Comparison of ENCODE assay signal across 2 cellular contexts in genomic region chr6:108175176-108175591, GRCh38.
A peak's percentile ranks its signal among the peaks of the same experiment; 100 is the strongest.
TF ChIP-seq lines count a peak whose summit lies in the region.

No MANE protein-coding gene starts in this region.

TF ChIP-seq in HepG2, 621 proteins besides CTCF, POLR2A, EP300 and RAD21:
- no peak for TF ChIP-seq HMGXB3 (CRISPR knock-in tag; IDR thresholded peaks at IDR 0.05; ENCODE audit: borderline replicate concordance)
- 0 out of 2 replicates have a peak, but pooled peaks have one; percentile 9 for TF ChIP-seq ZNF609 (CRISPR knock-in tag; IDR thresholded peaks at IDR 0.05; ENCODE audit: borderline replicate concordance)
- TF ChIP-seq TOPORS (CRISPR knock-in tag; IDR thresholded peaks at IDR 0.05), result no peak
- no peak for TF ChIP-seq TBL1XR1 (IDR thresholded peaks at IDR 0.05; ENCODE audit: borderline replicate concordance, low read length, partially characterized antibody)
- TF ChIP-seq FOXO4 (CRISPR knock-in tag; conservative IDR thresholded peaks at IDR 0.05), result 0 out of 2 replicates have a peak, but pooled peaks have one; percentile 71
- TF ChIP-seq HHEX (CRISPR knock-in tag; IDR thresholded peaks at IDR 0.05), result no peak
- 0 out of 2 replicates have a peak, but pooled peaks have one; percentile 21 for TF ChIP-seq ZNF501 (CRISPR knock-in tag; IDR thresholded peaks at IDR 0.05)

TF ChIP-seq in SK-N-SH, 30 proteins besides CTCF, POLR2A, EP300 and RAD21 (continued from another document):
- TF ChIP-seq, protein P1, sequence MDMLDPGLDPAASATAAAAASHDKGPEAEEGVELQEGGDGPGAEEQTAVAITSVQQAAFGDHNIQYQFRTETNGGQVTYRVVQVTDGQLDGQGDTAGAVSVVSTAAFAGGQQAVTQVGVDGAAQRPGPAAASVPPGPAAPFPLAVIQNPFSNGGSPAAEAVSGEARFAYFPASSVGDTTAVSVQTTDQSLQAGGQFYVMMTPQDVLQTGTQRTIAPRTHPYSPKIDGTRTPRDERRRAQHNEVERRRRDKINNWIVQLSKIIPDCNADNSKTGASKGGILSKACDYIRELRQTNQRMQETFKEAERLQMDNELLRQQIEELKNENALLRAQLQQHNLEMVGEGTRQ (IDR thresholded peaks at IDR 0.05; ENCODE audit: borderline replicate concordance, low read depth, low read length), result no peak
- TF ChIP-seq FOSL2 (IDR thresholded peaks at IDR 0.05; ENCODE audit: borderline replicate concordance, low read depth) (no peak), TCF12 (IDR thresholded peaks at IDR 0.05) (no peak), TEAD4 (IDR thresholded peaks at IDR 0.05; ENCODE audit: borderline replicate concordance, insufficient read depth) (no peak), JUND (IDR thresholded peaks at IDR 0.05) (no peak), TAF1 (IDR thresholded peaks at IDR 0.05; ENCODE audit: borderline replicate concordance, low read depth, low read length) (no peak), RXRA (IDR thresholded peaks at IDR 0.05; ENCODE audit: borderline replicate concordance, low read depth) (no peak)
